Comparison of ENCODE assay signal across 11 cellular contexts in the genomic region with DNA sequence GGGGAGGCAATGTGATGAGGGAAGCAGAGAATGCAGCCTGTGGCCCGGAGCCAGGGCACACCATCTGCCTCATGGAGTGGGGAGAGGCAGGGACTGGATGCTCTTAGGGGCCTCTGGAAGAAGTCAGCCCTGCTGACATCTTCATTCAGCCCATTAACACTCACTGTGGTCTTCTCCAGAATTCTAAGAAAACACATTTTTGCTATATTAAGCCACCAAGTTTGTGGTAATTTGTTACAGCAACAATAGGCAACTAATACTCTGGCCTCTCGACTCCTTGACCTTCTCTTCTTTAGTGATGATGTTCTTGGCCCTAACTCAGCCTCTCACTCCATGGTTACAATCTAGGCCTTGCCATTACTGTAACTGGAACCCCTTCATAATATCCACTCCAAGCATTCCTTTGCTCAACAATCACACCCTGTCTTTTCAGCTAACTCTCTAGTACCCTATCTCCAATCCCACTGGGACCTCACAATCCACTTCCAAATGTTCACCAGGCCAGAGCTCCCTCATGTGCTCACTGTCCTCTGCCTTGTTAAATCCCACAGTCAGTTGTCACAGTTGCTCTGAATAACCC.
A peak's percentile ranks its signal among the peaks of the same experiment; 100 is the strongest.
DNase-seq lines count a peak whose midpoint lies in the region; ATAC-seq and TF ChIP-seq lines count a peak whose summit lies in the region.
"Had no signal": no experiment of that assay in that cellular context is flagged by ENCODE, and none has a peak within 500 bp of the region (broad histone marks: within the 10 kb centered on the region; RNA-seq: fewer than 3 reads in every experiment).

No MANE protein-coding gene starts in this region.

- no peak overlapping the region for H3K4me3 ChIP-seq in GM23248
- H3K4me3 ChIP-seq in gastroesophageal sphincter = no peak overlapping the region
- no peak overlapping the region for H3K4me3 ChIP-seq in thyroid gland (replicated peaks in 1 of 3)
- H3K4me3 ChIP-seq: ovary, SJSA1 had no signal

- peak overlapping the region; percentile 26 for H3K4me2 ChIP-seq in GM23248 (ENCODE audit: unreplicated experiment)

- intact Hi-C loops in thyroid gland (cut with DNase I) = no loop called here

- no peak for TF ChIP-seq CTCF in gastroesophageal sphincter (IDR thresholded peaks at IDR 0.05)
- TF ChIP-seq CTCF in thyroid gland (IDR thresholded peaks at IDR 0.05) = no peak

- no peaks in the 10 kb centered on the region for H4K20me1 ChIP-seq in GM23248 (ENCODE audit: insufficient read depth)

- no peak for ATAC-seq in gastroesophageal sphincter
- ATAC-seq in HG03175 (IDR thresholded peaks at IDR 0.05; ENCODE audit: unreplicated experiment) = no peak

- H3K36me3 ChIP-seq in GM23248 (ENCODE audit: low read depth) = no peaks in the 10 kb centered on the region
- no peaks in the 10 kb centered on the region for H3K36me3 ChIP-seq in gastroesophageal sphincter
- no peaks in the 10 kb centered on the region for H3K36me3 ChIP-seq in thyroid gland
- H3K36me3 ChIP-seq: ovary, SJSA1 had no signal

- H3F3A ChIP-seq in GM23248 (ENCODE audit: insufficient read depth) = peaks cover 24% of the 10 kb centered on the region

- no peaks in the 10 kb centered on the region for H3K27me3 ChIP-seq in GM23248 (replicated peaks; ENCODE audit: insufficient read depth)
- no peaks in the 10 kb centered on the region for H3K27me3 ChIP-seq in gastroesophageal sphincter
- no peaks in the 10 kb centered on the region for H3K27me3 ChIP-seq in thyroid gland
- H3K27me3 ChIP-seq: ovary, SJSA1 had no signal

- no peaks in the 10 kb centered on the region for H3K9me3 ChIP-seq in GM23248 (ENCODE audit: low read depth)
- H3K9me3 ChIP-seq in gastroesophageal sphincter = no peaks in the 10 kb centered on the region
- H3K9me3 ChIP-seq in thyroid gland = no peaks in the 10 kb centered on the region
- H3K9me3 ChIP-seq: ovary, SJSA1 had no signal

- H3K4me1 ChIP-seq in GM23248 (ENCODE audit: insufficient read depth) (peaks cover 31% of the 10 kb centered on the region), gastroesophageal sphincter (peaks cover 0 to 64% (median 14%) of the 10 kb centered on the region in 3 donors), thyroid gland (peaks cover 17 to 28% of the 10 kb centered on the region in 2 donors)

- no peaks in the 10 kb centered on the region for H3K9me2 ChIP-seq in GM23248 (ENCODE audit: insufficient read depth)

- no peaks in the 10 kb centered on the region for H3K79me2 ChIP-seq in GM23248 (ENCODE audit: insufficient read depth)

- H2AFZ ChIP-seq in GM23248 = no peak overlapping the region

- H3K27ac ChIP-seq in GM23248 = peak overlapping the region; percentile 39
- peak overlapping the region in 3 of 4 donors; percentile 45 to 72 (median 50) for H3K27ac ChIP-seq in gastroesophageal sphincter
- H3K27ac ChIP-seq in thyroid gland = peak overlapping the region in 2 of 3 donors; percentile 19 to 58
- H3K27ac ChIP-seq: ovary, SJSA1 had no signal

- TF ChIP-seq EP300 in gastroesophageal sphincter (IDR thresholded peaks at IDR 0.05) = no peak

- DNase-seq in GM23248 = peak; percentile 84
- DNase-seq in T1000 (lab: John Stamatoyannopoulos, UW) = peak; percentile 41
- DNase-seq in thyroid gland = peak; percentile 10 to 57
- DNase-seq in activated effector memory CD4-positive, alpha-beta T cell treated with anti-CD3 and anti-CD28 coated beads, Interleukin-2, amount 50 U/mL, for 16 hours = no peak
- no peak for DNase-seq in cerebellar nuclear complex (lab: John Stamatoyannopoulos, UW)
- DNase-seq: activated CD4-positive, CD25-positive, alpha-beta regulatory T cell treated with anti-CD3 and anti-CD28 coated beads, Interleukin-2, amount 50 U/mL, for 72 hours; DND-41; ovary had no signal

- no peak for TF ChIP-seq POLR2A in gastroesophageal sphincter (IDR thresholded peaks at IDR 0.05)
- TF ChIP-seq POLR2A in thyroid gland (IDR thresholded peaks at IDR 0.05) = no peak

- in situ Hi-C loops in GM23248 (cut with MboI) = no loop called here

- WGBS in GM23248 (ENCODE audit: low coverage in 1 of 2, low lambda C conversion rate in 2 of 2, missing lambda C conversion rate in 2 of 2), 2 experiments = 21 to 25% methylated on average over 2 of the region's 2 CpGs
- WGBS in gastroesophageal sphincter (ENCODE audit: low coverage in 1 of 2), 2 donors = 55 to 74% methylated on average over 2 of the region's 2 CpGs
- WGBS in thyroid gland, 2 donors = 60 to 69% methylated on average over 2 of the region's 2 CpGs

- no peak overlapping the region for H3K9ac ChIP-seq in GM23248

Comparison
In these comparisons a context has a peak if more than half of its experiments do, and no peak if none do; other contexts are left out.
1. DNase-seq: peak in GM23248 (single experiment), T1000 (single experiment) and thyroid gland (2 of 2); none in activated effector memory CD4-positive, alpha-beta T cell treated with anti-CD3 and anti-CD28 coated beads, Interleukin-2, amount 50 U/mL, for 16 hours (single experiment) and cerebellar nuclear complex (0 of 2).
2. Peak in every context shown above with its lines, with median percentiles within 50 percentile points of each other: H3K27ac ChIP-seq.